20 cellular contexts compared by ENCODE assay signal in the genomic region with DNA sequence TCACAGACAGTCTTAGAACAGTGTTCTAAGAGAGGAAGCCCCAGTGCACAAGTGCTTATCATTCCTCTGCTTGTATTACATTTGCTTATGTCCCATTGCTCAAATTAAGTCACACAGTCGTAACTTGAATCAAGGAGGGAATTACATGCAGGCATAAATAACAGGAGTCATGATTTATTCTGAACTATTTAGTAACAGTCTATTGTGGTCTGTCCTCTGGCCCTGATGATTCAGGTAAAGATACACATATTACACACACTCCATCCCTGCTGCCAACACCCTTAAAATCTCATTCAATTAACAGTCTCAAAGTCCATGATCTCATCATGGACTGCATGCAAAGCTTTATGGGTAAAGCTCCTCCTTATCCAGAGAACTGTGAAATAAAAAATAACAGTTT.
A peak's percentile ranks its signal among the peaks of the same experiment; 100 is the strongest.
DNase-seq lines count a peak whose midpoint lies in the region; ATAC-seq and TF ChIP-seq lines count a peak whose summit lies in the region.
"Had no signal": no experiment of that assay in that cellular context is flagged by ENCODE, and none has a peak within 500 bp of the region (broad histone marks: within the 10 kb centered on the region; RNA-seq: fewer than 3 reads in every experiment).

No MANE protein-coding gene starts in this region.

- no peak overlapping the region for H2AFZ ChIP-seq in mammary epithelial cell (ENCODE audit: low read depth, low read length)

- no peaks in the 10 kb centered on the region for H3K36me3 ChIP-seq in mammary epithelial cell (ENCODE audit: insufficient read depth, low read length)
- H3K36me3 ChIP-seq: BE2C, HAP-1 had no signal

- H3K4me2 ChIP-seq in mammary epithelial cell (ENCODE audit: insufficient read depth, low read depth, low read length) = no peak overlapping the region

- 88% methylated on average over 1 of the region's 1 CpG for WGBS in mammary epithelial cell (ENCODE audit: low coverage, missing lambda C conversion rate)

- H3K27me3 ChIP-seq in mammary epithelial cell (ENCODE audit: insufficient read depth, low read length) = no peaks in the 10 kb centered on the region
- H3K27me3 ChIP-seq: BE2C had no signal

- dilution Hi-C loops in mammary epithelial cell (cut with HindIII; ENCODE audit: low sequenced_read_pairs) = no loop called here

- in situ Hi-C loops in mammary epithelial cell (cut with MboI; ENCODE audit: low sequenced_read_pairs in 2 of 2) = no loop called here

- H3K27ac ChIP-seq in mammary epithelial cell (ENCODE audit: insufficient read depth, low read depth, low read length) = no peak overlapping the region
- H3K27ac ChIP-seq: HL-60, SK-N-MC had no signal

- intact Hi-C loops in mammary epithelial cell (cut with micrococcal nuclease) = no loop called here

- no peaks in the 10 kb centered on the region for H3K79me2 ChIP-seq in mammary epithelial cell (ENCODE audit: insufficient read depth, low read length)

- H3K4me3 ChIP-seq in mammary epithelial cell (replicated peaks in 1 of 3; ENCODE audit: insufficient read depth in 1 of 3, low read depth in 2 of 3, low read length in 3 of 3) = no peak overlapping the region
- H3K4me3 ChIP-seq: HAP-1, SK-N-MC had no signal

- no peak for ATAC-seq in HG02870 (IDR thresholded peaks at IDR 0.05; ENCODE audit: unreplicated experiment)

- no peaks in the 10 kb centered on the region for H4K20me1 ChIP-seq in mammary epithelial cell (ENCODE audit: insufficient read depth, low read length)

- BruUV-seq in mammary epithelial cell (replicated peaks; lab: Mats Ljungman, UMichigan) = no TSS peak

- no peaks in the 10 kb centered on the region for H3K4me1 ChIP-seq in mammary epithelial cell (ENCODE audit: insufficient read depth, low read length)
- H3K4me1 ChIP-seq: BE2C, HAP-1 had no signal

- TF ChIP-seq CTCF in mammary epithelial cell (conservative IDR thresholded peaks at IDR 0.05 in 1 of 2, IDR thresholded peaks at IDR 0.05 in 1 of 2; ENCODE audit: extremely low read depth in 1 of 2, insufficient read depth in 1 of 2, low read depth in 1 of 2, low read length in 2 of 2) = no peak

- CTCF ChIA-PET in mammary epithelial cell (lab: Charles Lee; ENCODE audit: low non-redundant PET) = no interaction called here

- H3K9me3 ChIP-seq in mammary epithelial cell (replicated peaks; ENCODE audit: insufficient read depth, low read length) = no peaks in the 10 kb centered on the region
- H3K9me3 ChIP-seq: BE2C, HAP-1 had no signal

- DNase-seq in Daoy (ENCODE audit: low read depth) = peak; percentile 15
- peak; percentile 20 for DNase-seq in NCI-H69 (lab: John Stamatoyannopoulos, UW)
- DNase-seq in mammary epithelial cell = peak; percentile 35
- DNase-seq in kidney tubule cell (ENCODE audit: low spot score) = peak; percentile 8
- no peak for DNase-seq in HUDEP-2 (lab: John Stamatoyannopoulos, UW; ENCODE audit: unreplicated experiment in 76 of 76)
- DNase-seq in LoVo (ENCODE audit: low spot score) = no peak
- DNase-seq: BE2C, DMS53, EL, KG1, MV-4-11, NCI-H1105 treated with DMSO at 0.1 percent for 48 hours, NCI-H2029 treated with DMSO at 0.1 percent for 48 hours, NCI-H226, NCI-H524 treated with DMSO at 0.1 percent for 48 hours, SHP77 had no signal

- no peak overlapping the region for H3K9ac ChIP-seq in mammary epithelial cell (ENCODE audit: insufficient read depth, low read length)

Comparison
In these comparisons a context has a peak if more than half of its experiments do, and no peak if none do; other contexts are left out.
1. DNase-seq: peak in Daoy (single experiment), NCI-H69 (single experiment), mammary epithelial cell (single experiment) and kidney tubule cell (single experiment); none in HUDEP-2 (0 of 76) and LoVo (single experiment).